ENCODE assay signal across 16 cellular contexts in the genomic region with DNA sequence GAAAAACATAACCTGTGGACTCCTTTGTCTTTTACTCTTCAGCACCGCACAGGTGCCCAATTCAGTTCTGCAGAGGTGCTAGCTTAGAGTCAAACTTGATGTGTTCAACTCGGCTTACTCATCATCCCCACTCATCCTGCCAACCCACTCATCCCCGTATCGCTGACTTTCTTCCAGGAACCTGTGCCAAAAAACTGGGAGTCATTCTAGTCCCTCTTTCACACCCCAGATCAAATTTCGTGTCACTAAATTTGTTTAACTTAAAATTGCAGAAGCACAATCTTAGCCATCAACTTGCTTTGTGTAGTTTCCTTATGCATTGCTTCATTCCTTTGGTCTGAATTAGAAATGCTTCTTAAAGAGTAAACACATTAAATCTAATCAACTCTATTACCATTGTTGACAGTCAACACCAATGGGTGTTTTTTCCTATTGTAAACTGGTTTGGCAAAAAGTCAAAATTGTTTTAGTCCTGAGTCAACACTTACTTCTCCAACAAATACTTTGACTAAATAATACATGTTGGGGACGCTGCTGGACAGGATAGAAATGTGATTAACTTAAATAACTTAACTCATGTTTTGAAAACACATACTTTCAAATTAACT.
DNase-seq lines count a peak whose midpoint lies in the region; ATAC-seq, FAIRE-seq and TF ChIP-seq lines count a peak whose summit lies in the region.
"Had no signal": no experiment of that assay in that cellular context is flagged by ENCODE, and none has a peak within 500 bp of the region (broad histone marks: within the 10 kb centered on the region; RNA-seq: fewer than 3 reads in every experiment).

No MANE protein-coding gene starts in this region.

- no peak overlapping the region for H3K27ac ChIP-seq in kidney (ENCODE audit: low read depth in 2 of 2, low read length in 2 of 2)
- H3K27ac ChIP-seq: esophagus muscularis mucosa had no signal

- peaks cover 3% of the 10 kb centered on the region for H3K9me3 Mint-ChIP-seq in glutamatergic neuron (ENCODE audit: unreplicated experiment)
- H3K9me3 Mint-ChIP-seq: activated CD8-positive, alpha-beta T cell treated with anti-CD3 and anti-CD28 coated beads for 36 hours; activated naive CD4-positive, alpha-beta T cell treated with anti-CD3 and anti-CD28 coated beads, Interleukin-2, amount 50 U/mL, for 24 hours had no signal

- FAIRE-seq in kidney (lab: Jason Lieb, UNC): no peak
- FAIRE-seq: islet of Langerhans had no signal

- no peaks in the 10 kb centered on the region for H3K36me3 Mint-ChIP-seq in glutamatergic neuron (ENCODE audit: unreplicated experiment)
- H3K36me3 Mint-ChIP-seq: activated naive CD4-positive, alpha-beta T cell treated with anti-CD3 and anti-CD28 coated beads, Interleukin-2, amount 50 U/mL, for 24 hours had no signal

- H3K27ac Mint-ChIP-seq in glutamatergic neuron (ENCODE audit: unreplicated experiment): peak overlapping the region; percentile 92
- H3K27ac Mint-ChIP-seq: activated CD8-positive, alpha-beta T cell treated with anti-CD3 and anti-CD28 coated beads for 36 hours; activated naive CD4-positive, alpha-beta T cell treated with anti-CD3 and anti-CD28 coated beads, Interleukin-2, amount 50 U/mL, for 24 hours had no signal

- no peak overlapping the region for H3K4me3 Mint-ChIP-seq in glutamatergic neuron (ENCODE audit: unreplicated experiment)
- H3K4me3 Mint-ChIP-seq: activated CD8-positive, alpha-beta T cell treated with anti-CD3 and anti-CD28 coated beads for 36 hours; activated naive CD4-positive, alpha-beta T cell treated with anti-CD3 and anti-CD28 coated beads, Interleukin-2, amount 50 U/mL, for 24 hours had no signal

- H3K27me3 Mint-ChIP-seq in glutamatergic neuron (ENCODE audit: unreplicated experiment): no peaks in the 10 kb centered on the region
- H3K27me3 Mint-ChIP-seq: activated CD8-positive, alpha-beta T cell treated with anti-CD3 and anti-CD28 coated beads for 36 hours; activated naive CD4-positive, alpha-beta T cell treated with anti-CD3 and anti-CD28 coated beads, Interleukin-2, amount 50 U/mL, for 24 hours had no signal

- DNase-seq in DMS 273 treated with DMSO at 0.1 percent for 48 hours (lab: John Stamatoyannopoulos, UW) (peak; percentile 42), M059J (ENCODE audit: low read depth) (peak; percentile 85), NCI-H774 (lab: John Stamatoyannopoulos, UW) (peak; percentile 60), glutamatergic neuron (no peak), kidney (no peak)
- DNase-seq in activated naive CD4-positive, alpha-beta T cell (lab: John Stamatoyannopoulos, UW): no peak
- DNase-seq: activated CD8-positive, alpha-beta T cell treated with anti-CD3 and anti-CD28 coated beads for 36 hours; BE2C; NCI-H1436; stimulated activated CD4-positive, alpha-beta T cell treated with anti-CD3 and anti-CD28 coated beads, Interleukin-4, amount 100 ng/mL, for 4 hours; stimulated activated naive CD8-positive, alpha-beta T cell treated with anti-CD3 and anti-CD28 coated beads, Interleukin-15, Interleukin-2, amounts not matched to agents 100 U/mL and 50 U/mL, for 24 hours had no signal

- TF ChIP-seq CTCF in glutamatergic neuron (IDR thresholded peaks at IDR 0.05; ENCODE audit: partially characterized antibody, unreplicated experiment): no peak
- TF ChIP-seq CTCF in kidney (IDR thresholded peaks at IDR 0.05; ENCODE audit: borderline replicate concordance, extremely low read depth, insufficient read depth): no peak

- H3K4me1 Mint-ChIP-seq in glutamatergic neuron (ENCODE audit: low read depth, unreplicated experiment): peaks cover 31% of the 10 kb centered on the region
- H3K4me1 Mint-ChIP-seq: activated naive CD4-positive, alpha-beta T cell treated with anti-CD3 and anti-CD28 coated beads, Interleukin-2, amount 50 U/mL, for 24 hours had no signal

- no peaks in the 10 kb centered on the region for H3K9me3 ChIP-seq in kidney (ENCODE audit: control insufficient read depth in 1 of 2, low read length in 2 of 2)
- H3K9me3 ChIP-seq: BE2C, esophagus muscularis mucosa had no signal

- no peaks in the 10 kb centered on the region for H3K36me3 ChIP-seq in kidney (ENCODE audit: control insufficient read depth in 1 of 2, insufficient read depth in 2 of 2, low read length in 2 of 2)
- H3K36me3 ChIP-seq: BE2C, esophagus muscularis mucosa had no signal

- intact Hi-C loops in kidney (cut with DNase I): no loop called here

- H3K4me1 ChIP-seq in kidney (ENCODE audit: control insufficient read depth in 1 of 2, insufficient read depth in 1 of 2, low read depth in 1 of 2, low read length in 2 of 2): no peaks in the 10 kb centered on the region
- H3K4me1 ChIP-seq: BE2C had no signal

- no peak overlapping the region for H3K9ac ChIP-seq in kidney (ENCODE audit: low read length in 2 of 2)

- no peak overlapping the region for H3K4me3 ChIP-seq in kidney (ENCODE audit: low read length in 2 of 2)
- H3K4me3 ChIP-seq: esophagus muscularis mucosa had no signal

- ATAC-seq in GM19455 (IDR thresholded peaks at IDR 0.05; ENCODE audit: unreplicated experiment) (no peak), HG03521 (IDR thresholded peaks at IDR 0.05; ENCODE audit: unreplicated experiment) (no peak)
- ATAC-seq: activated CD8-positive, alpha-beta T cell treated with anti-CD3 and anti-CD28 coated beads for 36 hours; stimulated activated naive CD8-positive, alpha-beta T cell treated with anti-CD3 and anti-CD28 coated beads, Interleukin-15, Interleukin-2, amounts not matched to agents 100 U/mL and 50 U/mL, for 24 hours had no signal

Comparison
In these comparisons a context has a peak if more than half of its experiments do, and no peak if none do; other contexts are left out.
1. DNase-seq: peak in DMS 273 treated with DMSO at 0.1 percent for 48 hours (single experiment), M059J (single experiment) and NCI-H774 (single experiment); none in glutamatergic neuron (single experiment), activated naive CD4-positive, alpha-beta T cell (0 of 4) and kidney (single experiment).